ENCODE assay signal across 8 cellular contexts in genomic region chr4:26330186-26330787, GRCh38. TPM values are rescaled to one million over a fixed set of nuclear protein-coding genes. Genes with fewer than 3 reads are reported as not detected.
DNase-seq lines count a peak whose midpoint lies in the region; ATAC-seq and TF ChIP-seq lines count a peak whose summit lies in the region.

No MANE protein-coding gene starts in this region.

- H3K27ac ChIP-seq in adrenal gland, result no peak overlapping the region
- peak overlapping the region in 1 of 10 donors; percentile 5 for H3K27ac ChIP-seq in heart right ventricle
- peak overlapping the region in 1 of 4 donors; percentile 2 for H3K27ac ChIP-seq in sigmoid colon

- no peaks in the 10 kb centered on the region for H3K9me3 ChIP-seq in BE2C
- no peaks in the 10 kb centered on the region for H3K9me3 ChIP-seq in adrenal gland (replicated peaks in 1 of 3)
- no peaks in the 10 kb centered on the region for H3K9me3 ChIP-seq in heart right ventricle
- H3K9me3 ChIP-seq in sigmoid colon, result no peaks in the 10 kb centered on the region

- H3K36me3 ChIP-seq in BE2C, result no peaks in the 10 kb centered on the region
- no peaks in the 10 kb centered on the region for H3K36me3 ChIP-seq in adrenal gland (replicated peaks in 1 of 2)
- H3K36me3 ChIP-seq in heart right ventricle, result no peaks in the 10 kb centered on the region
- H3K36me3 ChIP-seq in sigmoid colon, result no peaks in the 10 kb centered on the region

- H3K4me3 ChIP-seq in BE2C (ENCODE audit: low read depth, low read length) (no peak overlapping the region), adrenal gland (no peak overlapping the region), heart right ventricle (no peak overlapping the region), sigmoid colon (no peak overlapping the region)

- ATAC-seq in GM18511 (IDR thresholded peaks at IDR 0.05; ENCODE audit: unreplicated experiment), result peak; percentile 75
- peak; percentile 82 for ATAC-seq in HG03139 (IDR thresholded peaks at IDR 0.05; ENCODE audit: unreplicated experiment)
- peak in 5 of 8 donors; percentile 66 to 78 (median 76) for ATAC-seq in heart right ventricle

- peak; percentile 25 for DNase-seq in BE2C
- peak; percentile 63 for DNase-seq in NCI-H2227 (lab: John Stamatoyannopoulos, UW; ENCODE audit: unreplicated experiment)
- no peak for DNase-seq in adrenal gland
- no peak for DNase-seq in heart right ventricle
- no peak for DNase-seq in sigmoid colon
- DNase-seq in T1000 (lab: John Stamatoyannopoulos, UW), result no peak

- TF ChIP-seq EP300 in sigmoid colon (IDR thresholded peaks at IDR 0.05), result no peak

- H3K27me3 ChIP-seq in BE2C (no peaks in the 10 kb centered on the region), adrenal gland (no peaks in the 10 kb centered on the region), heart right ventricle (no peaks in the 10 kb centered on the region), sigmoid colon (no peaks in the 10 kb centered on the region)

- TF ChIP-seq POLR2A in adrenal gland (IDR thresholded peaks at IDR 0.05) (no peak), sigmoid colon (IDR thresholded peaks at IDR 0.05) (no peak)

- no peaks in the 10 kb centered on the region for H3K4me1 ChIP-seq in BE2C
- H3K4me1 ChIP-seq in adrenal gland (replicated peaks in 1 of 2), result peaks cover 5 to 21% of the 10 kb centered on the region in 2 donors
- peaks cover 0 to 82% (median 26%) of the 10 kb centered on the region in 9 donors for H3K4me1 ChIP-seq in heart right ventricle
- H3K4me1 ChIP-seq in sigmoid colon, result peaks cover 0 to 61% (median 38%) of the 10 kb centered on the region in 4 donors

- intact Hi-C loops in adrenal gland (cut with DNase I), result loop anchor here in 1 of 2 donors (5.0 kb wide), 1 partner anchor 82 kb away; no protein-coding TSS in a partner anchor
- intact Hi-C loops in heart right ventricle (cut with DNase I), result loop anchor here in 9 of 10 donors (1.0 to 10.0 kb wide), 7 partner anchors 75 to 675 kb away; no protein-coding TSS in a partner anchor
- intact Hi-C loops in sigmoid colon (cut with DNase I), result loop anchor here (2.0 to 5.0 kb wide), 2 partner anchors 81 to 392 kb away; no protein-coding TSS in a partner anchor

- TF ChIP-seq CTCF in BE2C (IDR thresholded peaks at IDR 0.05; ENCODE audit: low read depth, low read length) (peak; percentile 74), adrenal gland (IDR thresholded peaks at IDR 0.05) (peak; percentile 56 to 78 (median 62)), heart right ventricle (IDR thresholded peaks at IDR 0.05) (peak; percentile 48 to 76 (median 69)), sigmoid colon (IDR thresholded peaks at IDR 0.05) (peak; percentile 38 to 73 (median 62))

- WGBS in adrenal gland, 4 donors, result 41 to 44% (median 42%) methylated on average over 4 of the region's 4 CpGs
- 47% methylated on average over 4 of the region's 4 CpGs for WGBS in heart right ventricle, 2 donors
- 48 to 49% methylated on average over 4 of the region's 4 CpGs for WGBS in sigmoid colon, 2 donors

RNA-seq across cellular contexts. Expression of gene RBPJ, which starts 9.5 kb away (rescaled TPM):
- polyA plus RNA-seq in BE2C (2012; ENCODE audit: insufficient read depth, insufficient read length, low read depth), result 21.7 TPM
- total RNA-seq in adrenal gland, result 10 to 100 TPM; 23.4 to 76.1 (median 54.6) TPM
- polyA plus RNA-seq in adrenal gland, result 10 to 100 TPM; 30.0 to 49.0 (median 43.9) TPM
- total RNA-seq in heart right ventricle, result 10 to 100 TPM; 34.6 to 59.1 (median 38.1) TPM
- 10 to 100 TPM; 10.1 to 49.0 TPM for polyA plus RNA-seq in heart right ventricle
- 100 to 1,000 TPM in 2 of 4 donors, 10 to 100 TPM in 2; 78.4 to 114 (median 100) TPM for total RNA-seq in sigmoid colon
- 10 to 100 TPM; 15.0 to 25.0 (median 15.0) TPM for polyA plus RNA-seq in sigmoid colon

Comparison
In these comparisons a context has a peak if more than half of its experiments do, and no peak if none do; other contexts are left out.
1. DNase-seq: peak in BE2C (single experiment) and NCI-H2227 (single experiment); none in adrenal gland (0 of 7), heart right ventricle (0 of 2), sigmoid colon (single experiment) and T1000 (single experiment).
2. Peak in every context shown above with its lines, with median percentiles within 50 percentile points of each other: CTCF ChIP-seq and ATAC-seq.